8 cellular contexts compared by ENCODE assay signal in the genomic region with DNA sequence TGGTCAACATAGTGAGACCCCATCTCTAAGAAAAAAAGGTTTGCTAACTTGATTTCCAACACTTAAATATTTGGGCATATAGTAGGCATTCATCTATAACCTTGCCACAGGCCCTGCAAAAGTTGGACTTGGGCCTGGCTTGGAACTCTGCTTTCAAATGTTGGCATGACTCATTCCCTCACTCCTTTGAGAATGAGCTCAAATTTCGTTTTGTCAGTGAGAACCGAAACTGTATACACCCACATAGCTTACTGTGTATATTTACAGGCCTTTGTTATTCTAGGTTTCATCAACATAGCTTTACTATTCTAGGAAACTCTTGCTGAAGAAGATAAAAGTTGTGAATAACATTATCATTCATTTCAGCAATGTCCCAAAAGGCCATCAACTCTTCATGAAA.
DNase-seq lines count a peak whose midpoint lies in the region; ATAC-seq and TF ChIP-seq lines count a peak whose summit lies in the region.

No MANE protein-coding gene starts in this region.

- H3K9me3 ChIP-seq in SK-N-SH: no peaks in the 10 kb centered on the region

- H3K9ac ChIP-seq in SK-N-SH: no peak overlapping the region

- peak; percentile 99 for ATAC-seq in GM18867 (IDR thresholded peaks at IDR 0.05; ENCODE audit: unreplicated experiment)
- ATAC-seq in HG02943 (IDR thresholded peaks at IDR 0.05; ENCODE audit: low read depth, unreplicated experiment): peak; percentile 95
- peak; percentile 59 for ATAC-seq in omental fat pad (ENCODE audit: low FRiP score)
- ATAC-seq in effector memory CD8-positive, alpha-beta T cell (replicated peaks): no peak

- POLR2A ChIA-PET in SK-N-SH (lab: Yijun Ruan, JAX): no interaction called here

- no peaks in the 10 kb centered on the region for H3K9me2 ChIP-seq in SK-N-SH

- no peaks in the 10 kb centered on the region for H3K9me3 Mint-ChIP-seq in effector memory CD8-positive, alpha-beta T cell

- H3K4me1 Mint-ChIP-seq in effector memory CD8-positive, alpha-beta T cell (ENCODE audit: low read depth in 2 of 2): no peaks in the 10 kb centered on the region

- no peaks in the 10 kb centered on the region for H3F3A ChIP-seq in SK-N-SH (replicated peaks; ENCODE audit: insufficient read depth)

- no peaks in the 10 kb centered on the region; the same call in 1 of the 2 replicates for H3K79me2 ChIP-seq in SK-N-SH (ENCODE audit: insufficient read depth)

- DNase-seq in A172 (ENCODE audit: low spot score) (peak; percentile 65), SK-N-SH (no peak), omental fat pad (ENCODE audit: low spot score) (no peak), putamen (ENCODE audit: low spot score) (no peak), AML-193 (lab: John Stamatoyannopoulos, UW) (no peak)
- DNase-seq in effector memory CD8-positive, alpha-beta T cell: no peak

- TF ChIP-seq EP300 in SK-N-SH (IDR thresholded peaks at IDR 0.05; ENCODE audit: borderline replicate concordance in 1 of 2, low read depth in 1 of 2, low read length in 1 of 2): no peak

- CTCF ChIA-PET in SK-N-SH (lab: Yijun Ruan, JAX): interaction anchor here (0.5 to 0.7 kb wide), 3 partner anchors 9 to 288 kb away, joined by 3 read pairs; no protein-coding TSS in a partner anchor

- no peak overlapping the region for H2AFZ ChIP-seq in SK-N-SH (ENCODE audit: low read depth)

- no peaks in the 10 kb centered on the region; the same call in 1 of the 2 replicates for H3K27me3 ChIP-seq in SK-N-SH (ENCODE audit: insufficient read depth)

- no peaks in the 10 kb centered on the region for H3K36me3 ChIP-seq in SK-N-SH (replicated peaks in 1 of 2; ENCODE audit: control insufficient read depth in 1 of 2, insufficient read depth in 2 of 2, low read length in 1 of 2)

- H3K4me3 Mint-ChIP-seq in effector memory CD8-positive, alpha-beta T cell: no peak overlapping the region

- no peak overlapping the region for H3K4me3 ChIP-seq in SK-N-SH (ENCODE audit: low read depth in 2 of 2, low read length in 1 of 2)

- no peak for TF ChIP-seq RAD21 in SK-N-SH (IDR thresholded peaks at IDR 0.05; ENCODE audit: low read length)

- H4K20me1 ChIP-seq in SK-N-SH (ENCODE audit: insufficient read depth): no peaks in the 10 kb centered on the region

- 10% methylated on average over 2 of the region's 2 CpGs for WGBS in SK-N-SH (ENCODE audit: low lambda C conversion rate)

- H3K27ac Mint-ChIP-seq in effector memory CD8-positive, alpha-beta T cell: no peak overlapping the region

- no peak overlapping the region for H3K27ac ChIP-seq in SK-N-SH (ENCODE audit: low read depth in 2 of 2, low read length in 1 of 2)

- TF ChIP-seq CTCF in SK-N-SH (IDR thresholded peaks at IDR 0.05) (no peak), omental fat pad (IDR thresholded peaks at IDR 0.05) (no peak)

- H3K36me3 Mint-ChIP-seq in effector memory CD8-positive, alpha-beta T cell (ENCODE audit: insufficient read depth): no peaks in the 10 kb centered on the region

- no peak overlapping the region for H3K4me2 ChIP-seq in SK-N-SH

- H3K4me1 ChIP-seq in SK-N-SH (ENCODE audit: control insufficient read depth in 1 of 2, insufficient read depth in 2 of 2, low read depth in 1 of 2, low read length in 1 of 2): no peaks in the 10 kb centered on the region

- H3K27me3 Mint-ChIP-seq in effector memory CD8-positive, alpha-beta T cell: peaks cover 11 to 16% of the 10 kb centered on the region in 2 donors

TF ChIP-seq in SK-N-SH, 30 proteins besides CTCF, POLR2A, EP300 and RAD21:
- peak; percentile 48 for TF ChIP-seq JUND (IDR thresholded peaks at IDR 0.05)
- TF ChIP-seq, protein P1, sequence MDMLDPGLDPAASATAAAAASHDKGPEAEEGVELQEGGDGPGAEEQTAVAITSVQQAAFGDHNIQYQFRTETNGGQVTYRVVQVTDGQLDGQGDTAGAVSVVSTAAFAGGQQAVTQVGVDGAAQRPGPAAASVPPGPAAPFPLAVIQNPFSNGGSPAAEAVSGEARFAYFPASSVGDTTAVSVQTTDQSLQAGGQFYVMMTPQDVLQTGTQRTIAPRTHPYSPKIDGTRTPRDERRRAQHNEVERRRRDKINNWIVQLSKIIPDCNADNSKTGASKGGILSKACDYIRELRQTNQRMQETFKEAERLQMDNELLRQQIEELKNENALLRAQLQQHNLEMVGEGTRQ (IDR thresholded peaks at IDR 0.05; ENCODE audit: borderline replicate concordance, low read depth, low read length): no peak
- peak; percentile 41; the same call in 1 of the 2 replicates for TF ChIP-seq NFIC (IDR thresholded peaks at IDR 0.05; ENCODE audit: borderline replicate concordance)
- TF ChIP-seq SIN3A (IDR thresholded peaks at IDR 0.05; ENCODE audit: borderline replicate concordance, low read depth, low read length): no peak
- no peak for TF ChIP-seq FOXJ3 (CRISPR knock-in tag; IDR thresholded peaks at IDR 0.05)
- no peak for TF ChIP-seq GATA2 (CRISPR knock-in tag; IDR thresholded peaks at IDR 0.05)
- TF ChIP-seq TEAD4 (IDR thresholded peaks at IDR 0.05; ENCODE audit: borderline replicate concordance, insufficient read depth): no peak
- TF ChIP-seq ELF1 (IDR thresholded peaks at IDR 0.05): no peak
- TF ChIP-seq NRF1 (IDR thresholded peaks at IDR 0.05; ENCODE audit: low read depth, low read length): no peak
- peak; percentile 62; the same call in 1 of the 2 replicates for TF ChIP-seq FOSL2 (IDR thresholded peaks at IDR 0.05; ENCODE audit: borderline replicate concordance, low read depth)
